2 cellular contexts compared by ENCODE assay signal in the genomic region with DNA sequence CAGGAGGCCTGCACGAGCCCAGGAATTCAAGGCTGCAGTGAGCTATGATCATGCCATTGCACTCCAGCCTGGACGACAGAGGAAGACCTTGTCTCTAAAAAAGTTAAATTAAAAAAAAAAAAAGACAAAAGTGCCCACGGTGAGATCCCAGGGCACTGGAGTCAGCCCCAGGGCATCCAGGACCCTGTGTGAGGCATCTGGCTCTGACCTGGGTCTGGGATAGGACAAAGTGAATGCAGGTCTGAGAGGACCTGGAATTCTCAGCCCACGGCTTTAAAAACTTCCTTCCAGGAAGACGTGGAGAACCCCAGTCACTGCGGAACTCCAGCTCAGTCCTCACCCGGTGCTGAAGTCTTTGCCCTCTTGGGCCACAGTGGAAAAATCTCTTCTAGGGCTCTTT.
"Had no signal": no experiment of that assay in that cellular context is flagged by ENCODE, and none has a peak within 500 bp of the region (broad histone marks: within the 10 kb centered on the region; RNA-seq: fewer than 3 reads in every experiment).

No MANE protein-coding gene starts in this region.

- DNase-seq: GDM1, GF-D8 had no signal
